8 cellular contexts compared by ENCODE assay signal in the genomic region with DNA sequence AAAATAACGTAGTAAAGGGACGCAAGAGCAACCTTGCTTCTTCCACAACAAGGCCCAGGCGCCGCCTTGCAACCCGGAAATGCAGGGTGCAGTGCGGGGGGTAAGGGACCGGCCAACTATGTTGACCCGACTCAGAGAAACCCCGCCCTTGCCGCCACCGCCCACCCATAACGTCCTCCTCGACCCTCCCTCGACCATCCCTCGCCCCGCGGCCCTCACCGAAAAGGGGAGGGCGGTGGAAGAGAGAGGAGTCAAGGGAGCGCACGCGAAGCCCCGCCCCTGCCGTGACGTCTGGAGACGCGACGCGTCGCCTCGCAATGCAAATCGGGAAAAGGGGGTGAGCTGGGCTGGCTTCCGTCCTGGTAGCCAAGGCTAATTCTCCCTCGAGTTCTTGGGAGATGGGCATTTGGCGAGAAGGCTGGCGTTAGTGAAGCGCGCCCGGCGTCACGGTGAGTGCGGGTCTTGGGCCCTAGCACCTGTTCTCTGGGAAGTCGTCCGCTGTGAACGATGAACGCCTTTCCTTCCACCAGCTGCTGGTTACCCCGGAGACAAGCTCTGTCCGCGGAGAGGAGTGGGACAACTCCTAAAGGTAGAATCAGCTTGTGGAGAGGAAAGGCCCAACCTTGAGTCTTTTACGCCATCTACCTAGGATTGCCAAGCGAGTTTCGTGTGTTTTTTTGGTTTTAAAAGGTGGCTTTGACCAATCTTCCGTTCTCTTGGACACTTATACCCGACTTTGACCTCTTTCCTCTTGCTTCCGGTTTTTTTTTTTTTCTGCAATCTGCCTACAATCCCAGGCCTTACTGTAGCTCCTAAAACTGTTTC. TPM values are rescaled to one million over a fixed set of nuclear protein-coding genes. Genes with fewer than 3 reads are reported as not detected.
DNase-seq lines count a peak whose midpoint lies in the region; ATAC-seq and TF ChIP-seq lines count a peak whose summit lies in the region.

A gene (plus strand): TSS at position 340 of the 825 bp plus-strand sequence. CDS start 14,669 bp downstream, outside the sequence.

- H3K36me3 ChIP-seq in BE2C (no peaks in the 10 kb centered on the region; the same call in 1 of the 2 replicates), colonic mucosa (no peaks in the 10 kb centered on the region)

- intact Hi-C loops in colonic mucosa (cut with DNase I): loop anchor here (5.0 kb wide), 1 partner anchor 67 kb away; a partner anchor contains a TSS

- no peaks in the 10 kb centered on the region for H3K27me3 ChIP-seq in BE2C
- no peaks in the 10 kb centered on the region for H3K27me3 ChIP-seq in colonic mucosa

- peak; percentile 92 for ATAC-seq in HG03460 (IDR thresholded peaks at IDR 0.05; ENCODE audit: unreplicated experiment)

- peak within 1 kb of the TSS; percentile 88 for H3K27ac ChIP-seq in colonic mucosa

- H3K9ac ChIP-seq in colonic mucosa (ENCODE audit: low read depth in 2 of 2, low read length in 2 of 2): peak within 1 kb of the TSS; percentile 86 to 88

- TF ChIP-seq CTCF in BE2C (IDR thresholded peaks at IDR 0.05; ENCODE audit: low read depth, low read length): no peak
- no peak for TF ChIP-seq CTCF in colonic mucosa (IDR thresholded peaks at IDR 0.05)

- DNase-seq in BE2C: peak; percentile 99
- peak; percentile 66 for DNase-seq in GM19240 (ENCODE audit: insufficient read length, low spot score)
- DNase-seq in NCI-H526 (lab: John Stamatoyannopoulos, UW): peak; percentile 96 to 98
- peak; percentile 97 for DNase-seq in activated CD4-positive, alpha-beta T cell treated with anti-CD3 and anti-CD28 coated beads for 48 hours
- peak; percentile 97 for DNase-seq in colonic mucosa
- peak; percentile 98 for DNase-seq in kidney tubule cell (ENCODE audit: low spot score)
- peak; percentile 88 to 91 (median 88) for DNase-seq in stimulated activated CD4-positive, alpha-beta T cell treated with anti-CD3 and anti-CD28 coated beads, Interleukin-1b, Interleukin-23, amount 100 ng/mL, for 24 hours (ENCODE audit: low read depth in 4 of 4, low spot score in 1 of 4)

- peak within 1 kb of the TSS; percentile 87 for H3K4me3 ChIP-seq in BE2C (ENCODE audit: low read depth, low read length)
- peak within 1 kb of the TSS; percentile 75 for H3K4me3 ChIP-seq in colonic mucosa

- H3K9me3 ChIP-seq in BE2C (no peaks in the 10 kb centered on the region), colonic mucosa (no peaks in the 10 kb centered on the region)

- H3K4me1 ChIP-seq in BE2C (no peaks in the 10 kb centered on the region), colonic mucosa (peaks cover 2% of the 10 kb centered on the region)

RNA-seq across cellular contexts. Expression of the gene that starts here (rescaled TPM):
- 25.1 TPM for polyA plus RNA-seq in BE2C (2012; ENCODE audit: insufficient read depth, insufficient read length, low read depth)
- 10 to 100 TPM; 54.4 to 98.9 TPM for total RNA-seq in colonic mucosa

Comparison
In these comparisons a context has a peak if more than half of its experiments do, and no peak if none do; other contexts are left out.
1. Peak in every context shown above with its lines: DNase-seq, ATAC-seq, H3K4me3 ChIP-seq and H3K27ac ChIP-seq.